ENCODE assay signal across 1 cellular context in genomic region chr2:70142590-70143313, GRCh38.
TF ChIP-seq lines count a peak whose summit lies in the region.

No MANE protein-coding gene starts in this region.

TF ChIP-seq in K562, 482 proteins besides CTCF, POLR2A, EP300 and RAD21 (continued from another document):
- TF ChIP-seq, protein P1, sequence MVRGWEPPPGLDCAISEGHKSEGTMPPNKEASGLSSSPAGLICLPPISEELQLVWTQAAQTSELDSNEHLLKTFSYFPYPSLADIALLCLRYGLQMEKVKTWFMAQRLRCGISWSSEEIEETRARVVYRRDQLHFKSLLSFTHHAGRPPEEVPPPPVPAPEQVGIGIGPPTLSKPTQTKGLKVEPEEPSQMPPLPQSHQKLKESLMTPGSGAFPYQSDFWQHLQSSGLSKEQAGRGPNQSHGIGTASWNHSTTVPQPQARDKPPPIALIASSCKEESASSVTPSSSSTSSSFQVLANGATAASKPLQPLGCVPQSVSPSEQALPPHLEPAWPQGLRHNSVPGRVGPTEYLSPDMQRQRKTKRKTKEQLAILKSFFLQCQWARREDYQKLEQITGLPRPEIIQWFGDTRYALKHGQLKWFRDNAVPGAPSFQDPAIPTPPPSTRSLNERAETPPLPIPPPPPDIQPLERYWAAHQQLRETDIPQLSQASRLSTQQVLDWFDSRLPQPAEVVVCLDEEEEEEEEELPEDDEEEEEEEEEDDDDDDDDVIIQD (CRISPR knock-in tag; IDR thresholded peaks at IDR 0.05) = 0 out of 2 replicates have a peak, but pooled peaks have one; percentile 38
- TF ChIP-seq OTX1 (CRISPR knock-in tag; IDR thresholded peaks at IDR 0.05) (peak; percentile 80; the same call in 1 of the 2 replicates), DPF2 (IDR thresholded peaks at IDR 0.05) (peak; percentile 43; the same call in 1 of the 2 replicates), ZNF431 (CRISPR knock-in tag; IDR thresholded peaks at IDR 0.05) (no peak; the same call in 1 of the 2 replicates), ZNF354B (CRISPR knock-in tag; IDR thresholded peaks at IDR 0.05) (no peak), HNRNPLL (IDR thresholded peaks at IDR 0.05; ENCODE audit: low read depth, low read length, poor library complexity, severe bottlenecking) (peak; percentile 61), SRSF1 (IDR thresholded peaks at IDR 0.05; ENCODE audit: low read depth, low read length) (no peak), ZKSCAN8 (CRISPR knock-in tag; IDR thresholded peaks at IDR 0.05) (peak; percentile 94), ZFP36 (IDR thresholded peaks at IDR 0.05; ENCODE audit: low read depth, low read length, partially characterized antibody) (peak; percentile 31), ZBTB33 (CRISPR knock-in tag; IDR thresholded peaks at IDR 0.05) (peak; percentile 88), BDP1 (IDR thresholded peaks at IDR 0.05; ENCODE audit: insufficient read depth, insufficient read length) (no peak), PHB2 (IDR thresholded peaks at IDR 0.05; ENCODE audit: low read depth) (no peak), GABPB1 (CRISPR knock-in tag; IDR thresholded peaks at IDR 0.05) (peak; percentile 94), NFIC (IDR thresholded peaks at IDR 0.05) (peak; percentile 21; the same call in 1 of the 2 replicates), ZNF212 (CRISPR knock-in tag; IDR thresholded peaks at IDR 0.05) (no peak), ZC3H4 (CRISPR knock-in tag; IDR thresholded peaks at IDR 0.05; ENCODE audit: borderline replicate concordance) (no peak), E2F5 (CRISPR knock-in tag; IDR thresholded peaks at IDR 0.05) (peak; percentile 96)
- TF ChIP-seq, protein P2, sequence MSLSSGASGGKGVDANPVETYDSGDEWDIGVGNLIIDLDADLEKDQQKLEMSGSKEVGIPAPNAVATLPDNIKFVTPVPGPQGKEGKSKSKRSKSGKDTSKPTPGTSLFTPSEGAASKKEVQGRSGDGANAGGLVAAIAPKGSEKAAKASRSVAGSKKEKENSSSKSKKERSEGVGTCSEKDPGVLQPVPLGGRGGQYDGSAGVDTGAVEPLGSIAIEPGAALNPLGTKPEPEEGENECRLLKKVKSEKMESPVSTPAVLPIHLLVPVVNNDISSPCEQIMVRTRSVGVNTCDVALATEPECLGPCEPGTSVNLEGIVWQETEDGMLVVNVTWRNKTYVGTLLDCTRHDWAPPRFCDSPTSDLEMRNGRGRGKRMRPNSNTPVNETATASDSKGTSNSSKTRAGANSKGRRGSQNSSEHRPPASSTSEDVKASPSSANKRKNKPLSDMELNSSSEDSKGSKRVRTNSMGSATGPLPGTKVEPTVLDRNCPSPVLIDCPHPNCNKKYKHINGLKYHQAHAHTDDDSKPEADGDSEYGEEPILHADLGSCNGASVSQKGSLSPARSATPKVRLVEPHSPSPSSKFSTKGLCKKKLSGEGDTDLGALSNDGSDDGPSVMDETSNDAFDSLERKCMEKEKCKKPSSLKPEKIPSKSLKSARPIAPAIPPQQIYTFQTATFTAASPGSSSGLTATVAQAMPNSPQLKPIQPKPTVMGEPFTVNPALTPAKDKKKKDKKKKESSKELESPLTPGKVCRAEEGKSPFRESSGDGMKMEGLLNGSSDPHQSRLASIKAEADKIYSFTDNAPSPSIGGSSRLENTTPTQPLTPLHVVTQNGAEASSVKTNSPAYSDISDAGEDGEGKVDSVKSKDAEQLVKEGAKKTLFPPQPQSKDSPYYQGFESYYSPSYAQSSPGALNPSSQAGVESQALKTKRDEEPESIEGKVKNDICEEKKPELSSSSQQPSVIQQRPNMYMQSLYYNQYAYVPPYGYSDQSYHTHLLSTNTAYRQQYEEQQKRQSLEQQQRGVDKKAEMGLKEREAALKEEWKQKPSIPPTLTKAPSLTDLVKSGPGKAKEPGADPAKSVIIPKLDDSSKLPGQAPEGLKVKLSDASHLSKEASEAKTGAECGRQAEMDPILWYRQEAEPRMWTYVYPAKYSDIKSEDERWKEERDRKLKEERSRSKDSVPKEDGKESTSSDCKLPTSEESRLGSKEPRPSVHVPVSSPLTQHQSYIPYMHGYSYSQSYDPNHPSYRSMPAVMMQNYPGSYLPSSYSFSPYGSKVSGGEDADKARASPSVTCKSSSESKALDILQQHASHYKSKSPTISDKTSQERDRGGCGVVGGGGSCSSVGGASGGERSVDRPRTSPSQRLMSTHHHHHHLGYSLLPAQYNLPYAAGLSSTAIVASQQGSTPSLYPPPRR (CRISPR knock-in tag; IDR thresholded peaks at IDR 0.05; ENCODE audit: borderline replicate concordance) = 0 out of 2 replicates have a peak, but pooled peaks have one; percentile 81
- TF ChIP-seq, protein P3, sequence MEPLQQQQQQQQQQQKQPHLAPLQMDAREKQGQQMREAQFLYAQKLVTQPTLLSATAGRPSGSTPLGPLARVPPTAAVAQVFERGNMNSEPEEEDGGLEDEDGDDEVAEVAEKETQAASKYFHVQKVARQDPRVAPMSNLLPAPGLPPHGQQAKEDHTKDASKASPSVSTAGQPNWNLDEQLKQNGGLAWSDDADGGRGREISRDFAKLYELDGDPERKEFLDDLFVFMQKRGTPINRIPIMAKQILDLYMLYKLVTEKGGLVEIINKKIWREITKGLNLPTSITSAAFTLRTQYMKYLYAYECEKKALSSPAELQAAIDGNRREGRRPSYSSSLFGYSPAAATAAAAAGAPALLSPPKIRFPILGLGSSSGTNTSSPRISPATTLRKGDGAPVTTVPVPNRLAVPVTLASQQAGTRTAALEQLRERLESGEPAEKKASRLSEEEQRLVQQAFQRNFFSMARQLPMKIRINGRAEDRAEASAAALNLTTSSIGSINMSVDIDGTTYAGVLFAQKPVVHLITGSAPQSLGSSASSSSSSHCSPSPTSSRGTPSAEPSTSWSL (CRISPR knock-in tag; IDR thresholded peaks at IDR 0.05; ENCODE audit: borderline replicate concordance) = peak; percentile 22; the same call in 1 of the 2 replicates
